In genomic region chr13:30142502-30143211, GRCh38 we compare ENCODE assay signal across 8 cellular contexts.
A peak's percentile ranks its signal among the peaks of the same experiment; 100 is the strongest.
DNase-seq lines count a peak whose midpoint lies in the region; ATAC-seq, FAIRE-seq and TF ChIP-seq lines count a peak whose summit lies in the region.

No MANE protein-coding gene starts in this region.

- ATAC-seq in activated naive CD4-positive, alpha-beta T cell treated with anti-CD3 and anti-CD28 coated beads, Interleukin-2, amount 50 U/mL, for 72 hours: peak; percentile 39 to 49
- ATAC-seq in HG02970 (IDR thresholded peaks at IDR 0.05; ENCODE audit: low FRiP score, unreplicated experiment): no peak

- peaks cover 8 to 18% of the 10 kb centered on the region in 2 donors for H3K36me3 Mint-ChIP-seq in activated naive CD4-positive, alpha-beta T cell treated with anti-CD3 and anti-CD28 coated beads, Interleukin-2, amount 50 U/mL, for 72 hours
- peaks cover 6% of the 10 kb centered on the region for H3K36me3 Mint-ChIP-seq in stimulated activated naive CD8-positive, alpha-beta T cell treated with anti-CD3 and anti-CD28 coated beads, Interleukin-15, Interleukin-2, amounts not matched to agents 100 ng/mL and 50 ng/mL, for 24 hours (ENCODE audit: low read depth)

- H3K27ac Mint-ChIP-seq in activated naive CD4-positive, alpha-beta T cell treated with anti-CD3 and anti-CD28 coated beads, Interleukin-2, amount 50 U/mL, for 72 hours: peak overlapping the region; percentile 71 to 89
- H3K27ac Mint-ChIP-seq in stimulated activated naive CD8-positive, alpha-beta T cell treated with anti-CD3 and anti-CD28 coated beads, Interleukin-15, Interleukin-2, amounts not matched to agents 100 ng/mL and 50 ng/mL, for 24 hours: peak overlapping the region; percentile 66

- H3K4me1 Mint-ChIP-seq in stimulated activated naive CD8-positive, alpha-beta T cell treated with anti-CD3 and anti-CD28 coated beads, Interleukin-15, Interleukin-2, amounts not matched to agents 100 ng/mL and 50 ng/mL, for 24 hours (ENCODE audit: low read depth): peaks cover 53% of the 10 kb centered on the region

- no peak for TF ChIP-seq POLR2A in H54 (IDR thresholded peaks at IDR 0.05; ENCODE audit: low read depth, low read length)

- H3K4me1 ChIP-seq in ACC112 (ENCODE audit: control insufficient read depth, insufficient read depth, low read length, unreplicated experiment): peaks cover 30% of the 10 kb centered on the region

- peaks cover 0 to 6% of the 10 kb centered on the region in 2 donors for H3K9me3 Mint-ChIP-seq in activated naive CD4-positive, alpha-beta T cell treated with anti-CD3 and anti-CD28 coated beads, Interleukin-2, amount 50 U/mL, for 72 hours
- H3K9me3 Mint-ChIP-seq in stimulated activated naive CD8-positive, alpha-beta T cell treated with anti-CD3 and anti-CD28 coated beads, Interleukin-15, Interleukin-2, amounts not matched to agents 100 ng/mL and 50 ng/mL, for 24 hours: peaks cover 5% of the 10 kb centered on the region

- peak; percentile 71 for DNase-seq in H54 (ENCODE audit: insufficient read length, low spot score)
- DNase-seq in activated naive CD4-positive, alpha-beta T cell treated with anti-CD3 and anti-CD28 coated beads, Interleukin-2, amount 50 U/mL, for 72 hours (ENCODE audit: low spot score in 2 of 2): peak in 1 of 2 donors; percentile 41
- peak; percentile 99 for DNase-seq in iris pigment epithelial cell (ENCODE audit: low read depth)
- DNase-seq in NCI-H1048 (lab: John Stamatoyannopoulos, UW): no peak
- DNase-seq in D341Med (ENCODE audit: low spot score): no peak

- H3K4me3 ChIP-seq in ACC112 (ENCODE audit: low read depth, low read length): peak overlapping the region; percentile 50

- no peak overlapping the region for H2AFZ ChIP-seq in ACC112 (ENCODE audit: low read length, unreplicated experiment)

- no peaks in the 10 kb centered on the region for H3K27me3 ChIP-seq in ACC112 (ENCODE audit: insufficient read depth, low read length)

- no peak for FAIRE-seq in H54 (lab: Jason Lieb, UNC)

- no peaks in the 10 kb centered on the region for H3K27me3 Mint-ChIP-seq in stimulated activated naive CD8-positive, alpha-beta T cell treated with anti-CD3 and anti-CD28 coated beads, Interleukin-15, Interleukin-2, amounts not matched to agents 100 ng/mL and 50 ng/mL, for 24 hours

- no peaks in the 10 kb centered on the region for H3K79me2 ChIP-seq in ACC112 (ENCODE audit: control insufficient read depth, insufficient read depth, low read length, unreplicated experiment)

- no peak overlapping the region for H3K4me3 Mint-ChIP-seq in stimulated activated naive CD8-positive, alpha-beta T cell treated with anti-CD3 and anti-CD28 coated beads, Interleukin-15, Interleukin-2, amounts not matched to agents 100 ng/mL and 50 ng/mL, for 24 hours

- H3K27ac ChIP-seq in ACC112 (ENCODE audit: low read depth, low read length): peak overlapping the region; percentile 79

- H3K36me3 ChIP-seq in ACC112 (ENCODE audit: insufficient read depth, low read length): no peaks in the 10 kb centered on the region

Comparison
In these comparisons a context has a peak if more than half of its experiments do, and no peak if none do; other contexts are left out.
1. DNase-seq: peak in H54 (single experiment) and iris pigment epithelial cell (single experiment); none in NCI-H1048 (single experiment) and D341Med (single experiment).